ENCODE assay signal across 31 cellular contexts in genomic region chr16:61987474-61988012, GRCh38. TPM values are rescaled to one million over a fixed set of nuclear protein-coding genes. Genes with fewer than 3 reads are reported as not detected.
"Had no signal": no experiment of that assay in that cellular context is flagged by ENCODE, and none has a peak within 500 bp of the region (broad histone marks: within the 10 kb centered on the region; RNA-seq: fewer than 3 reads in every experiment).

No MANE protein-coding gene starts in this region.

- H3K27ac ChIP-seq: ascending aorta, breast epithelium, cardiac muscle cell, coronary artery, dorsolateral prefrontal cortex, esophagus muscularis mucosa, foreskin keratinocyte, gastrocnemius medialis, heart right ventricle, hepatocyte had no signal

- H3K4me3 ChIP-seq: ascending aorta, breast epithelium, cardiac muscle cell, coronary artery, dorsolateral prefrontal cortex, esophagus muscularis mucosa, gastrocnemius medialis, heart right ventricle, hepatocyte had no signal

- H3K27me3 ChIP-seq: ascending aorta, breast epithelium, cardiac muscle cell, dorsolateral prefrontal cortex, esophagus muscularis mucosa, foreskin keratinocyte, gastrocnemius medialis, heart right ventricle, hepatocyte had no signal

- ATAC-seq: activated CD4-positive, alpha-beta T cell treated with anti-CD3 and anti-CD28 coated beads for 36 hours; activated CD8-positive, alpha-beta T cell treated with anti-CD3 and anti-CD28 coated beads, Interleukin-2, amount 10 ng/mL, durations not matched to agents 7 days and 5 days; activated naive CD4-positive, alpha-beta T cell treated with anti-CD3 and anti-CD28 coated beads, Interleukin-2, amount 50 U/mL, for 72 hours; activated T-cell treated with anti-CD3 and anti-CD28 coated beads, Interleukin-2, amount 50 U/mL, for 72 hours; foreskin keratinocyte; gastrocnemius medialis; heart right ventricle had no signal

- DNase-seq: activated CD4-positive, alpha-beta memory T cell treated with anti-CD3 and anti-CD28 coated beads for 36 hours; activated CD4-positive, alpha-beta T cell treated with anti-CD3 and anti-CD28 coated beads for 36 hours; activated CD4-positive, alpha-beta T cell treated with anti-CD3 and anti-CD28 coated beads, Interleukin-2, amount 10 ng/mL, durations not matched to agents 24 days and 14 days; activated CD4-positive, CD25-positive, alpha-beta regulatory T cell; activated CD4-positive, CD25-positive, alpha-beta regulatory T cell treated with anti-CD3 and anti-CD28 coated beads, Interleukin-2, amount 50 U/mL, for 72 hours; activated CD8-positive, alpha-beta memory T cell treated with anti-CD3 and anti-CD28 coated beads, Interleukin-2, amount 50 U/mL, for 48 hours; activated CD8-positive, alpha-beta T cell treated with anti-CD3 and anti-CD28 coated beads, Interleukin-2, amount 10 ng/mL, durations not matched to agents 7 days and 5 days; activated gamma-delta T cell; activated naive CD4-positive, alpha-beta T cell; activated naive CD4-positive, alpha-beta T cell treated with anti-CD3 and anti-CD28 coated beads, Interleukin-2, amount 10 ng/mL, durations not matched to agents 7 days and 5 days; activated naive CD8-positive, alpha-beta T cell treated with anti-CD3 and anti-CD28 coated beads, Interleukin-2, amount 10 ng/mL, durations not matched to agents 7 days and 5 days; activated T-cell treated with anti-CD3 and anti-CD28 coated beads for 4 hours; activated T-cell treated with anti-CD3 and anti-CD28 coated beads, Interleukin-2, amount 50 U/mL, for 24 hours; activated T-cell treated with anti-CD3 and anti-CD28 coated beads, Interleukin-2, amount 50 U/mL, for 72 hours; central memory CD4-positive, alpha-beta T cell; cerebellar nuclear complex; dorsolateral prefrontal cortex; effector memory CD4-positive, alpha-beta T cell; endodermal cell; foreskin keratinocyte; gastrocnemius medialis; glutamatergic neuron; heart right ventricle; T-helper 2 cell had no signal

- H3K9me3 ChIP-seq: breast epithelium, esophagus muscularis mucosa, gastrocnemius medialis had no signal

- H3K36me3 ChIP-seq: ascending aorta, breast epithelium, cardiac muscle cell, esophagus muscularis mucosa, gastrocnemius medialis, heart right ventricle had no signal

- H3K4me1 ChIP-seq: ascending aorta, breast epithelium, esophagus muscularis mucosa, foreskin keratinocyte, gastrocnemius medialis, heart right ventricle had no signal

RNA-seq across cellular contexts. Expression of gene CDH8, which starts 48.7 kb away (rescaled TPM):
- total RNA-seq: activated CD4-positive, alpha-beta memory T cell treated with anti-CD3 and anti-CD28 coated beads for 36 hours; activated CD4-positive, alpha-beta T cell treated with anti-CD3 and anti-CD28 coated beads for 36 hours; activated CD8-positive, alpha-beta T cell treated with anti-CD3 and anti-CD28 coated beads, Interleukin-2, amount 10 ng/mL, durations not matched to agents 7 days and 5 days; activated naive CD4-positive, alpha-beta T cell treated with anti-CD3 and anti-CD28 coated beads, Interleukin-2, amount 50 U/mL, for 72 hours; activated T-cell treated with anti-CD3 and anti-CD28 coated beads, Interleukin-2, amount 50 U/mL, for 72 hours; ascending aorta had no signal
